ENCODE assay signal across 8 cellular contexts in the genomic region with DNA sequence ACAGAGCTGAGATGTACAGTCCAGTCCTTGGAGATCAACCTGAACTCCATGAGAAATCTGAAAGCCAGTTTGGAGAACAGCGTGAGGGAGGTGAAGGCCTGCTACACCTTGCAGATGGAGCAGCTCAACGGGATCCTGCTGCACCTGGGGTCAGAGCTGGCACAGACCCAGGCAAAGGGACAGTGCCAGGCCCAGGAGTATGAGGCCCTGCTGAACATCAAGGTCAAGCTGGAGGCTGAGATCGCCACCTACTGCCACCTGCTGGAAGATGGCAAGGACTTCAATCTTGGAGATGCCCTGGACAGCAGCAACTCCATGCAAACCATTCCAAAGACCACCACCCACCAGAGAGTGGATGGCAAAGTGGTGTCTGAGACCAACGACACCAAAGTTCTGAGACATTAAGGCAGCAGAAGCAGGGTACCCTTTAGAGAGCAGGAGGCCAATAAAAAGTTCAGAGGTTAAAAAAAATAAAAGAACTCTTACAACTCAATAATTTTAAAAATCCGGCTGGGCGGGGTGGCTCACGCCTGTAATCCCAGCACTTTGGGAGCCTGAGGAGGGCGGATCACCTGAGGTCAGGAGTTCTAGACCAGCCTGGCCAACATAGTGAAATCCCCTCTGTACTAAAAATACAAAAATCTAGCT.
A peak's percentile ranks its signal among the peaks of the same experiment; 100 is the strongest.
DNase-seq lines count a peak whose midpoint lies in the region; ATAC-seq, FAIRE-seq and TF ChIP-seq lines count a peak whose summit lies in the region.

No MANE protein-coding gene starts in this region.

- TF ChIP-seq CTCF in CD14-positive monocyte (IDR thresholded peaks at IDR 0.05) (peak; percentile 71), HFFc6 (IDR thresholded peaks at IDR 0.05) (peak; percentile 86), pancreas (IDR thresholded peaks at IDR 0.05) (peak in 3 of 4 donors; percentile 14 to 34 (median 29))

- H3K27me3 Mint-ChIP-seq in CD14-positive monocyte (ENCODE audit: low read depth in 3 of 3) (peaks cover 2 to 9% (median 4%) of the 10 kb centered on the region in 3 donors), HFFc6 (ENCODE audit: insufficient read depth) (peaks cover 16% of the 10 kb centered on the region)

- no peaks in the 10 kb centered on the region for H3K27me3 ChIP-seq in pancreas

- H3K27ac Mint-ChIP-seq in CD14-positive monocyte (peak overlapping the region in 2 of 7 donors; percentile 49 to 71), HFFc6 (no peak overlapping the region)

- no peaks in the 10 kb centered on the region for H3K9me3 ChIP-seq in pancreas

- 40% methylated on average over 8 of the region's 8 CpGs for WGBS in pancreas, 2 donors

- intact Hi-C loops in CD14-positive monocyte (cut with micrococcal nuclease), result no loop called here
- intact Hi-C loops in pancreas (cut with DNase I), result loop anchor here in 1 of 3 donors (10.0 kb wide), 1 partner anchor 57 kb away; no protein-coding TSS in a partner anchor

- H3K27ac ChIP-seq in pancreas, result no peak overlapping the region

- no peak for ATAC-seq in pancreas
- no peak for ATAC-seq in HG02840 (IDR thresholded peaks at IDR 0.05; ENCODE audit: low FRiP score, unreplicated experiment)
- ATAC-seq in HG03039 (IDR thresholded peaks at IDR 0.05; ENCODE audit: unreplicated experiment), result no peak

- no peak for DNase-seq in CD14-positive monocyte (ENCODE audit: low spot score)
- DNase-seq in HFFc6, result peak; percentile 32
- peak; percentile 60 for DNase-seq in activated CD4-positive, alpha-beta T cell treated with anti-CD3 and anti-CD28 coated beads for 48 hours
- peak; percentile 43 for DNase-seq in ecto neural progenitor cell (ENCODE audit: low spot score)
- peak in 5 of 6 donors; percentile 31 to 61 (median 51) for DNase-seq in pancreas
- DNase-seq in midbrain (lab: John Stamatoyannopoulos, UW), result no peak

- H3K4me1 ChIP-seq in pancreas, result no peaks in the 10 kb centered on the region

- H3K4me3 ChIP-seq in pancreas, result no peak overlapping the region

- H3K9me3 Mint-ChIP-seq in CD14-positive monocyte (peaks cover 0 to 7% (median 2%) of the 10 kb centered on the region in 7 donors), HFFc6 (peaks cover 4% of the 10 kb centered on the region; the same call in 1 of the 2 replicates)

- peaks cover 2% of the 10 kb centered on the region for H3K4me1 Mint-ChIP-seq in CD14-positive monocyte
- H3K4me1 Mint-ChIP-seq in HFFc6 (ENCODE audit: low read depth), result no peaks in the 10 kb centered on the region

- H3K4me3 Mint-ChIP-seq in CD14-positive monocyte, result no peak overlapping the region
- no peak overlapping the region for H3K4me3 Mint-ChIP-seq in HFFc6

- H3K36me3 ChIP-seq in pancreas, result no peaks in the 10 kb centered on the region

- FAIRE-seq in pancreas (lab: Jason Lieb, UNC), result no peak

- no peaks in the 10 kb centered on the region for H3K36me3 Mint-ChIP-seq in CD14-positive monocyte
- no peaks in the 10 kb centered on the region for H3K36me3 Mint-ChIP-seq in HFFc6 (ENCODE audit: low read depth)

Comparison
In these comparisons a context has a peak if more than half of its experiments do, and no peak if none do; other contexts are left out.
1. DNase-seq: peak in HFFc6 (single experiment), activated CD4-positive, alpha-beta T cell treated with anti-CD3 and anti-CD28 coated beads for 48 hours (single experiment), ecto neural progenitor cell (single experiment) and pancreas (5 of 6); none in CD14-positive monocyte (single experiment) and midbrain (single experiment).
2. CTCF ChIP-seq: peak in every context shown above with its lines; median percentile 86 in HFFc6; 71 in CD14-positive monocyte; 29 in pancreas.